Comparison of ENCODE assay signal across 11 cellular contexts in the genomic region with DNA sequence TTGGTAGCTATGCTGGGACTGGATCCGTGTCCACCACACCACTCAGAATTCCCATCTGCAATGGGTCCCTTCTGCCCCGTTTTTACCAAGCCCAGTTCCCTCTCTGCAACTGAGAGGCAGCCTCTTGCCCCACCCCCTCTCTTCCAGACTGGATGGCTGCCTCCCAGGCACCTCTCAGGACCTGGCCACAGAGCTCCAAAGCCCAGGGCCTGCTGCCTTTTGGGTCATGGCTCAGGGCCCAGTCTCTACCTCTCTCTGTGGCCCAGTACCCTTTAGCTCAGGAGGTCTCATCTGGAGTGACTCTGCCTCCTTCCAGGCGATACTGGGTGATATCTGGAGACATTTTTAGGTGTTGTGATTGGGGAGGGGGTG. TPM values are rescaled to one million over a fixed set of nuclear protein-coding genes. Genes with fewer than 3 reads are reported as not detected.
DNase-seq lines count a peak whose midpoint lies in the region; ATAC-seq lines count a peak whose summit lies in the region.
"Had no signal": no experiment of that assay in that cellular context is flagged by ENCODE, and none has a peak within 500 bp of the region (broad histone marks: within the 10 kb centered on the region; RNA-seq: fewer than 3 reads in every experiment).

No MANE protein-coding gene starts in this region.

- no peak overlapping the region for H3K4me3 ChIP-seq in skin epidermis
- H3K4me3 ChIP-seq: lung had no signal

- H3K4me1 Mint-ChIP-seq in activated CD4-positive, alpha-beta T cell treated with anti-CD3 and anti-CD28 coated beads for 36 hours = peaks cover 31% of the 10 kb centered on the region
- peaks cover 6 to 40% (median 21%) of the 10 kb centered on the region in 3 donors for H3K4me1 Mint-ChIP-seq in T-cell

- H3K4me3 Mint-ChIP-seq in activated CD4-positive, alpha-beta T cell treated with anti-CD3 and anti-CD28 coated beads for 36 hours = no peak overlapping the region
- peak overlapping the region; percentile 75 to 82 (median 78) for H3K4me3 Mint-ChIP-seq in T-cell

- H3K27ac ChIP-seq in skin epidermis = peak overlapping the region in 15 of 21 experiments; percentile 13 to 93 (median 83)

- no peaks in the 10 kb centered on the region for H3K27me3 Mint-ChIP-seq in activated CD4-positive, alpha-beta T cell treated with anti-CD3 and anti-CD28 coated beads for 36 hours
- no peaks in the 10 kb centered on the region for H3K27me3 Mint-ChIP-seq in T-cell

- H3K36me3 Mint-ChIP-seq in activated CD4-positive, alpha-beta T cell treated with anti-CD3 and anti-CD28 coated beads for 36 hours (ENCODE audit: low read depth) = no peaks in the 10 kb centered on the region
- no peaks in the 10 kb centered on the region for H3K36me3 Mint-ChIP-seq in T-cell

- ATAC-seq in activated CD4-positive, alpha-beta T cell treated with anti-CD3 and anti-CD28 coated beads for 36 hours = no peak
- ATAC-seq in T-cell (replicated peaks in 1 of 4) = no peak
- ATAC-seq in left ventricle myocardium superior = peak; percentile 52
- no peak for ATAC-seq in HG02610 (IDR thresholded peaks at IDR 0.05; ENCODE audit: unreplicated experiment)

- DNase-seq in activated CD4-positive, alpha-beta T cell treated with anti-CD3 and anti-CD28 coated beads for 36 hours = no peak
- no peak for DNase-seq in activated CD4-positive, alpha-beta T cell treated with anti-CD3 and anti-CD28 coated beads for 1 hour
- DNase-seq in T-cell = no peak
- DNase-seq in left ventricle myocardium superior = no peak
- DNase-seq in SIG-M5 (lab: John Stamatoyannopoulos, UW) = no peak
- DNase-seq in SW480 (ENCODE audit: low spot score) = no peak
- DNase-seq: dermis blood vessel endothelial cell, NCI-H187 treated with DMSO at 0.1 percent for 48 hours had no signal

- CTCF ChIA-PET in activated CD4-positive, alpha-beta T cell treated with anti-CD3 and anti-CD28 coated beads for 36 hours (lab: Charles Lee) = no interaction called here
- CTCF ChIA-PET in T-cell (lab: Charles Lee) = no interaction called here

- intact Hi-C loops in activated CD4-positive, alpha-beta T cell treated with anti-CD3 and anti-CD28 coated beads for 36 hours (cut with DNase I, micrococcal nuclease) = no loop called here
- intact Hi-C loops in left ventricle myocardium superior (cut with micrococcal nuclease) = no loop called here

- H3K27ac Mint-ChIP-seq in activated CD4-positive, alpha-beta T cell treated with anti-CD3 and anti-CD28 coated beads for 36 hours = peak overlapping the region; percentile 25
- peak overlapping the region; percentile 76 to 95 for H3K27ac Mint-ChIP-seq in T-cell

- no peaks in the 10 kb centered on the region for H3K9me3 Mint-ChIP-seq in activated CD4-positive, alpha-beta T cell treated with anti-CD3 and anti-CD28 coated beads for 36 hours (ENCODE audit: low read depth)
- H3K9me3 Mint-ChIP-seq in T-cell = no peaks in the 10 kb centered on the region

- POLR2A ChIA-PET in activated CD4-positive, alpha-beta T cell treated with anti-CD3 and anti-CD28 coated beads for 36 hours (lab: Charles Lee) = no interaction called here
- POLR2A ChIA-PET in T-cell (lab: Charles Lee) = no interaction called here

RNA-seq across cellular contexts. Expression of a gene that starts 10.3 kb away (rescaled TPM):
- 10 to 100 TPM; 24.0 to 26.4 TPM for total RNA-seq in activated CD4-positive, alpha-beta T cell treated with anti-CD3 and anti-CD28 coated beads for 36 hours
- 10 to 100 TPM; 43.6 to 85.7 (median 81.8) TPM for total RNA-seq in T-cell
- total RNA-seq in left ventricle myocardium superior = 35.2 TPM

RNA-seq across cellular contexts. Expression of a gene that starts 46.9 kb away (rescaled TPM):
- total RNA-seq in activated CD4-positive, alpha-beta T cell treated with anti-CD3 and anti-CD28 coated beads for 36 hours = 100 to 1,000 TPM; 108 to 133 TPM
- total RNA-seq in T-cell (100 to 1,000 TPM; 101 to 152 (median 141) TPM), left ventricle myocardium superior (148 TPM)
